ENCODE assay signal across 20 cellular contexts in the genomic region with DNA sequence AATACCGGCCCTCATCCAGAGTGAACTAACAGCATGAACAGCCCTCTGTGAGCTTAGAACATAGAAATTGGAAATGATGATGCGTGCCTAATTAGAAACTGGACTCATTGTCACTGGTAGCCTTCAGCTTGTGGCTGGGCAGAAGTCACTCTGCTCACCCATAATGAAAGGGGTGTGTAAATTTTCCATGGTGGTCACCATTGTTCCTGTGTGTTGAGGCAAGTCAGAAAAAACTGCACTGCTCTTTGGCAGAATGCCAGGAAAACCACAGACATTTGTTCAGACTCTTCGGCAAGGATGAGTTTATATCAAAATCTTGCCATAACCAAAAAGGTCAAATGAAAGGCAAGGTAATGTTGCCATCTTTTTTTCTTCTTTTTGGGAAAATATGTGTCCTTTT.
DNase-seq lines count a peak whose midpoint lies in the region; TF ChIP-seq lines count a peak whose summit lies in the region.
"Had no signal": no experiment of that assay in that cellular context is flagged by ENCODE, and none has a peak within 500 bp of the region (broad histone marks: within the 10 kb centered on the region; RNA-seq: fewer than 3 reads in every experiment).

No MANE protein-coding gene starts in this region.

- no peak for TF ChIP-seq CTCF in kidney epithelial cell (IDR thresholded peaks at IDR 0.05; ENCODE audit: insufficient read depth, low read length, poor library complexity, severe bottlenecking)

- no peaks in the 10 kb centered on the region for H3K27me3 ChIP-seq in kidney epithelial cell (ENCODE audit: control insufficient read depth, insufficient read depth, low read length)

- no peaks in the 10 kb centered on the region for H3K36me3 ChIP-seq in kidney epithelial cell (ENCODE audit: control insufficient read depth, insufficient read depth, low read length)
- H3K36me3 ChIP-seq: heart right ventricle had no signal

- DNase-seq in NCI-H1417 (lab: John Stamatoyannopoulos, UW) = peak in 2 of 3 experiments; percentile 35 to 57
- DNase-seq in NCI-H1417 treated with DMSO at 0.1 percent for 48 hours (lab: John Stamatoyannopoulos, UW) = no peak
- DNase-seq in Kasumi-1 (lab: John Stamatoyannopoulos, UW) = peak; percentile 3 to 4
- peak; percentile 3 for DNase-seq in SK-MEL-5 (ENCODE audit: low read depth, low spot score)
- DNase-seq in kidney epithelial cell (ENCODE audit: low read depth) = peak; percentile 34
- DNase-seq in AG08396 (ENCODE audit: low spot score) = no peak
- no peak for DNase-seq in NCI-H2081 treated with DMSO at 0.1 percent for 48 hours (lab: John Stamatoyannopoulos, UW)
- DNase-seq in NCI-H1694 (lab: John Stamatoyannopoulos, UW) = no peak
- DNase-seq: activated CD4-positive, alpha-beta T cell treated with anti-CD3 and anti-CD28 coated beads, Interleukin-2, amount 10 ng/mL, durations not matched to agents 7 days and 5 days; activated CD8-positive, alpha-beta memory T cell treated with anti-CD3 and anti-CD28 coated beads, Interleukin-2, amount 50 U/mL, for 4 hours; activated gamma-delta T cell treated with Interleukin-2 at 50 U/mL for 16 hours; CD4-positive, alpha-beta memory T cell; effector CD8-positive, alpha-beta T cell; heart right ventricle; naive B cell; NCI-H1930; NK-92 treated with Interleukin-12 subunit alpha and Interleukin-12 subunit beta, amount 100 ng/mL, for 24 hours; stimulated activated CD4-positive, alpha-beta T cell treated with anti-CD3 and anti-CD28 coated beads, Interleukin-2, amount 100 ng/mL, for 24 hours; stimulated activated naive CD8-positive, alpha-beta T cell treated with anti-CD3 and anti-CD28 coated beads, Interleukin-15, amount 100 ng/mL, for 72 hours had no signal

- no peak overlapping the region for H3K4me3 ChIP-seq in kidney epithelial cell (ENCODE audit: low read depth, low read length)
- H3K4me3 ChIP-seq: A549, heart right ventricle had no signal

- in situ Hi-C loops in SK-MEL-5 (cut with HindIII; ENCODE audit: low pct_unique_long_range_greater_than_20kb, low sequenced_read_pairs) = no loop called here

Comparison
In these comparisons a context has a peak if more than half of its experiments do, and no peak if none do; other contexts are left out.
1. DNase-seq: peak in NCI-H1417 (2 of 3), Kasumi-1 (2 of 2), SK-MEL-5 (single experiment) and kidney epithelial cell (single experiment); none in NCI-H1417 treated with DMSO at 0.1 percent for 48 hours (single experiment), AG08396 (single experiment), NCI-H2081 treated with DMSO at 0.1 percent for 48 hours (single experiment) and NCI-H1694 (single experiment).